ENCODE assay signal across 8 cellular contexts in genomic region chr2:134120160-134120717, GRCh38.
DNase-seq lines count a peak whose midpoint lies in the region; ATAC-seq and TF ChIP-seq lines count a peak whose summit lies in the region.

No MANE protein-coding gene starts in this region.

- no peaks in the 10 kb centered on the region for H3K36me3 ChIP-seq in sigmoid colon

- peak overlapping the region; percentile 98 for H3K27ac Mint-ChIP-seq in activated T-helper 17 cell treated with anti-CD3 and anti-CD28 coated beads, Interleukin-2, amount 50 U/mL, for 72 hours

- H3K9me3 ChIP-seq in sigmoid colon: no peaks in the 10 kb centered on the region

- H3K36me3 Mint-ChIP-seq in activated T-helper 17 cell treated with anti-CD3 and anti-CD28 coated beads, Interleukin-2, amount 50 U/mL, for 72 hours (ENCODE audit: low read depth): peaks cover 24% of the 10 kb centered on the region

- ATAC-seq in HG03442 (IDR thresholded peaks at IDR 0.05; ENCODE audit: unreplicated experiment): peak; percentile 1
- peak; percentile 14 for ATAC-seq in activated T-helper 17 cell treated with anti-CD3 and anti-CD28 coated beads, Interleukin-2, amount 50 U/mL, for 72 hours (replicated peaks)
- ATAC-seq in left cardiac atrium: peak; percentile 3 to 5

- H3K27me3 Mint-ChIP-seq in activated T-helper 17 cell treated with anti-CD3 and anti-CD28 coated beads, Interleukin-2, amount 50 U/mL, for 72 hours: no peaks in the 10 kb centered on the region

- TF ChIP-seq CTCF in sigmoid colon (IDR thresholded peaks at IDR 0.05): no peak

- H3K4me1 ChIP-seq in sigmoid colon: peaks cover 0 to 36% (median 18%) of the 10 kb centered on the region in 4 donors

- TF ChIP-seq EP300 in sigmoid colon (IDR thresholded peaks at IDR 0.05): no peak

- 0% methylated on average over 72 of the region's 72 CpGs for WGBS in sigmoid colon, 2 donors

- no peak for TF ChIP-seq POLR2A in sigmoid colon (IDR thresholded peaks at IDR 0.05)

- no peaks in the 10 kb centered on the region for H3K27me3 ChIP-seq in sigmoid colon

- peak overlapping the region; percentile 91 to 96 (median 94) for H3K27ac ChIP-seq in sigmoid colon

- H3K9me3 Mint-ChIP-seq in activated T-helper 17 cell treated with anti-CD3 and anti-CD28 coated beads, Interleukin-2, amount 50 U/mL, for 72 hours: no peaks in the 10 kb centered on the region

- intact Hi-C loops in left cardiac atrium (cut with DNase I): loop anchor here (5.0 to 10.0 kb wide), 2 partner anchors 127 to 295 kb away; no protein-coding TSS in a partner anchor
- intact Hi-C loops in sigmoid colon (cut with DNase I): loop anchor here (10.0 kb wide), 2 partner anchors 85 to 1415 kb away; partner anchors contain the start of genes R3HDM1 and ZRANB3

- peak; percentile 15 for DNase-seq in activated CD4-positive, alpha-beta T cell treated with anti-CD3 and anti-CD28 coated beads for 1 hour
- DNase-seq in activated CD4-positive, alpha-beta T cell treated with anti-CD3 and anti-CD28 coated beads for 48 hours: no peak
- DNase-seq in left cardiac atrium: peak; percentile 36
- DNase-seq in sigmoid colon: no peak
- DNase-seq in GF-D8 (lab: John Stamatoyannopoulos, UW): no peak
- DNase-seq in CD1c-positive myeloid dendritic cell (ENCODE audit: extremely low spot score): no peak

- H3K4me1 Mint-ChIP-seq in activated T-helper 17 cell treated with anti-CD3 and anti-CD28 coated beads, Interleukin-2, amount 50 U/mL, for 72 hours: peaks cover 34% of the 10 kb centered on the region

- peak overlapping the region; percentile 82 to 97 (median 94) for H3K4me3 ChIP-seq in sigmoid colon

- H3K4me3 Mint-ChIP-seq in activated T-helper 17 cell treated with anti-CD3 and anti-CD28 coated beads, Interleukin-2, amount 50 U/mL, for 72 hours: peak overlapping the region; percentile 97

Comparison
In these comparisons a context has a peak if more than half of its experiments do, and no peak if none do; other contexts are left out.
1. DNase-seq: peak in activated CD4-positive, alpha-beta T cell treated with anti-CD3 and anti-CD28 coated beads for 1 hour (single experiment) and left cardiac atrium (single experiment); none in activated CD4-positive, alpha-beta T cell treated with anti-CD3 and anti-CD28 coated beads for 48 hours (single experiment), sigmoid colon (single experiment), GF-D8 (single experiment) and CD1c-positive myeloid dendritic cell (single experiment).
2. Peak in every context shown above with its lines, with median percentiles within 50 percentile points of each other: ATAC-seq.